ENCODE assay signal across 2 cellular contexts in the genomic region with DNA sequence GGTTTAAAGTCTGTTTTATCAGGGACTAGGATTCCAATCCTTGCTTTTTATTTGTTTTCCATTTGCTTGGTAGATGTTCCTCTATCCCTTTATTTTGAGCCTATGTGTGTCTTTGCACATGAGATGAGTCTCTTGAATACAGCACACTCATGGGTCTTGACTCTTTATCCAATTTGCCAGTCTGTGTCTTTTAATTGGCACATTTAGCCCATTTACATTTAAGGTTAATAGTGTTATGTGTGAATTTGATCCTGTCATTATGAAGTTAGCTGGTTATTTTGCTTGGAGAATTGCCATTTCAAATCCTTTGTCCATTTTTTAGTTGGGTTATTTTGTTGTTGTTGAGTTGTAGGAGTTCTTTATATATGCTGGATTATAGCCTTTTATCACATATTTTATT. TPM values are rescaled to one million over a fixed set of nuclear protein-coding genes. Genes with fewer than 3 reads are reported as not detected.
"Had no signal": no experiment of that assay in that cellular context is flagged by ENCODE, and none has a peak within 500 bp of the region (broad histone marks: within the 10 kb centered on the region; RNA-seq: fewer than 3 reads in every experiment).

No MANE protein-coding gene starts in this region.

RNA-seq across cellular contexts. Expression of a gene that starts 9.8 kb away (rescaled TPM):
- total RNA-seq: G401, GM12878 had no signal
- polyA plus RNA-seq: GM12878 had no signal

RNA-seq across cellular contexts. Expression of a gene that starts 14.1 kb away (rescaled TPM):
- total RNA-seq: G401, GM12878 had no signal
- polyA plus RNA-seq: GM12878 had no signal

RNA-seq across cellular contexts. Expression of a gene that starts 24.5 kb away (rescaled TPM):
- total RNA-seq: G401, GM12878 had no signal
- polyA plus RNA-seq: GM12878 had no signal
